Comparison of ENCODE assay signal across 10 cellular contexts in genomic region chr1:1665815-1666251, GRCh38. TPM values are rescaled to one million over a fixed set of nuclear protein-coding genes. Genes with fewer than 3 reads are reported as not detected.
DNase-seq lines count a peak whose midpoint lies in the region; ATAC-seq, FAIRE-seq and TF ChIP-seq lines count a peak whose summit lies in the region.
"Had no signal": no experiment of that assay in that cellular context is flagged by ENCODE, and none has a peak within 500 bp of the region (broad histone marks: within the 10 kb centered on the region; RNA-seq: fewer than 3 reads in every experiment).

No MANE protein-coding gene starts in this region.

- no peaks in the 10 kb centered on the region for H3K9me3 Mint-ChIP-seq in MCF 10A (ENCODE audit: unreplicated experiment)

- no peak overlapping the region for H3K9ac ChIP-seq in kidney (ENCODE audit: low read length in 2 of 2)

- TF ChIP-seq CTCF in MCF 10A (IDR thresholded peaks at IDR 0.05; ENCODE audit: unreplicated experiment) (peak; percentile 39), breast epithelium (IDR thresholded peaks at IDR 0.05) (no peak), kidney (IDR thresholded peaks at IDR 0.05; ENCODE audit: borderline replicate concordance, extremely low read depth, insufficient read depth) (no peak), upper lobe of right lung (IDR thresholded peaks at IDR 0.05) (peak; percentile 52)

- FAIRE-seq in kidney (lab: Jason Lieb, UNC), result no peak

- H3K27me3 ChIP-seq in breast epithelium (no peaks in the 10 kb centered on the region), upper lobe of right lung (no peaks in the 10 kb centered on the region)
- H3K27me3 ChIP-seq: body of pancreas had no signal

- POLR2A ChIA-PET in MCF 10A (lab: Yijun Ruan, JAX), result interaction anchor here (0.8 kb wide), 1 partner anchor 63 kb away, joined by 3 read pairs; no protein-coding TSS in a partner anchor

- H3K4me1 Mint-ChIP-seq in MCF 10A (ENCODE audit: insufficient read depth, unreplicated experiment), result no peaks in the 10 kb centered on the region

- no peak overlapping the region for H3K4me3 ChIP-seq in breast epithelium
- no peak overlapping the region for H3K4me3 ChIP-seq in kidney (ENCODE audit: low read length in 2 of 2)
- H3K4me3 ChIP-seq in upper lobe of right lung, result no peak overlapping the region
- H3K4me3 ChIP-seq: body of pancreas had no signal

- no peak overlapping the region for H3K27ac Mint-ChIP-seq in MCF 10A (ENCODE audit: low read depth, unreplicated experiment)

- H3K27me3 Mint-ChIP-seq in MCF 10A (ENCODE audit: insufficient read depth, unreplicated experiment), result no peaks in the 10 kb centered on the region

- CTCF ChIA-PET in MCF 10A (lab: Yijun Ruan, JAX), result interaction anchor here (0.6 to 1.0 kb wide), 2 partner anchors 16 to 50 kb away, joined by 3 read pairs; no protein-coding TSS in a partner anchor

- ATAC-seq in upper lobe of right lung (peak; percentile 60), GM19455 (IDR thresholded peaks at IDR 0.05; ENCODE audit: unreplicated experiment) (no peak)

- no peak overlapping the region for H3K4me3 Mint-ChIP-seq in MCF 10A (ENCODE audit: unreplicated experiment)

- DNase-seq in MCF 10A (ENCODE audit: unreplicated experiment) (no peak), breast epithelium (ENCODE audit: low spot score in 2 of 2) (no peak), kidney (peak; percentile 64), upper lobe of right lung (peak; percentile 67), glomerular visceral epithelial cell (ENCODE audit: extremely low spot score) (no peak), NCI-H524 treated with DMSO at 0.1 percent for 48 hours (lab: John Stamatoyannopoulos, UW) (no peak)
- DNase-seq in activated CD8-positive, alpha-beta memory T cell treated with anti-CD3 and anti-CD28 coated beads, Interleukin-2, amount 50 U/mL, for 48 hours, result peak; percentile 82
- DNase-seq: DMS79 treated with DMSO at 0.1 percent for 48 hours had no signal

- no peak for TF ChIP-seq POLR2A in breast epithelium (IDR thresholded peaks at IDR 0.05)

- peaks cover 40% of the 10 kb centered on the region for H3K36me3 Mint-ChIP-seq in MCF 10A (ENCODE audit: insufficient read depth, unreplicated experiment)

- intact Hi-C loops in MCF 10A (cut with micrococcal nuclease) (no loop called here), breast epithelium (cut with DNase I; ENCODE audit: low total_unique reads) (no loop called here), kidney (cut with DNase I) (no loop called here), upper lobe of right lung (cut with DNase I) (no loop called here)

- BruUV-seq in MCF 10A (replicated peaks; lab: Mats Ljungman, UMichigan), result no TSS peak

- H3K9me3 ChIP-seq in breast epithelium, result no peaks in the 10 kb centered on the region
- H3K9me3 ChIP-seq in kidney (ENCODE audit: control insufficient read depth in 1 of 2, low read length in 2 of 2), result no peaks in the 10 kb centered on the region
- H3K9me3 ChIP-seq in upper lobe of right lung, result no peaks in the 10 kb centered on the region
- H3K9me3 ChIP-seq: body of pancreas had no signal

- H3K4me1 ChIP-seq in breast epithelium (no peaks in the 10 kb centered on the region), kidney (ENCODE audit: control insufficient read depth in 1 of 2, insufficient read depth in 1 of 2, low read depth in 1 of 2, low read length in 2 of 2) (no peaks in the 10 kb centered on the region), upper lobe of right lung (no peaks in the 10 kb centered on the region)

- H3K27ac ChIP-seq in breast epithelium, result peak overlapping the region in 1 of 2 donors; percentile 15
- H3K27ac ChIP-seq in kidney (ENCODE audit: low read depth in 2 of 2, low read length in 2 of 2), result no peak overlapping the region
- no peak overlapping the region for H3K27ac ChIP-seq in upper lobe of right lung

- H3K36me3 ChIP-seq in breast epithelium, result peaks cover 10% of the 10 kb centered on the region
- peaks cover 6 to 16% of the 10 kb centered on the region in 2 donors for H3K36me3 ChIP-seq in kidney (ENCODE audit: control insufficient read depth in 1 of 2, insufficient read depth in 2 of 2, low read length in 2 of 2)
- H3K36me3 ChIP-seq in upper lobe of right lung, result peaks cover 44% of the 10 kb centered on the region

RNA-seq across cellular contexts. Expression of gene CDK11B, which starts 7.0 kb away (rescaled TPM):
- total RNA-seq in MCF 10A (2022) (32.0 and 32.5 TPM in 2 replicates), breast epithelium (10 to 100 TPM; 17.4 to 30.3 (median 26.2) TPM), kidney (24.0 TPM), upper lobe of right lung (24.8 TPM)
- polyA plus RNA-seq in kidney (ENCODE audit: insufficient read depth, low read depth, low replicate concordance), result 13.9 TPM

RNA-seq across cellular contexts. Expression of gene SLC35E2B, which starts 26.8 kb away (rescaled TPM):
- 35.4 and 38.1 TPM in 2 replicates for total RNA-seq in MCF 10A (2022)
- total RNA-seq in breast epithelium, result 10 to 100 TPM; 37.3 to 96.4 (median 45.6) TPM
- total RNA-seq in kidney, result 50.2 TPM
- polyA plus RNA-seq in kidney (ENCODE audit: insufficient read depth, low read depth, low replicate concordance), result 11.3 TPM
- total RNA-seq in upper lobe of right lung, result 49.8 TPM

RNA-seq across cellular contexts. Expression of gene MMP23B, which starts 33.9 kb away (rescaled TPM):
- total RNA-seq in MCF 10A (2022) (1.4 and 1.7 TPM in 2 replicates), breast epithelium (10 to 100 TPM in 1 of 3 donors, 1 to 10 TPM in 2; 2.7 to 15.5 (median 7.5) TPM), kidney (7.1 TPM), upper lobe of right lung (40.3 TPM)
- polyA plus RNA-seq in kidney (ENCODE audit: insufficient read depth, low read depth, low replicate concordance), result 4.0 TPM

RNA-seq across cellular contexts. Expression of gene MIB2, which starts 50.5 kb away (rescaled TPM):
- total RNA-seq in MCF 10A (2022), result 46.4 and 61.3 TPM in 2 replicates
- total RNA-seq in breast epithelium, result 10 to 100 TPM; 32.0 to 69.5 (median 48.9) TPM
- total RNA-seq in kidney, result 61.6 TPM
- 35.6 TPM for polyA plus RNA-seq in kidney (ENCODE audit: insufficient read depth, low read depth, low replicate concordance)
- 88.7 TPM for total RNA-seq in upper lobe of right lung

RNA-seq across cellular contexts. Expression of gene CDK11A, which starts 58.3 kb away (rescaled TPM):
- total RNA-seq in MCF 10A (2022), result 43.8 and 54.0 TPM in 2 replicates
- total RNA-seq in breast epithelium, result 10 to 100 TPM; 27.8 to 51.8 (median 41.6) TPM
- 37.3 TPM for total RNA-seq in kidney
- polyA plus RNA-seq in kidney (ENCODE audit: insufficient read depth, low read depth, low replicate concordance), result 21.5 TPM
- 51.7 TPM for total RNA-seq in upper lobe of right lung

Comparison
In these comparisons a context has a peak if more than half of its experiments do, and no peak if none do; other contexts are left out.
1. CTCF ChIP-seq: peak in MCF 10A (single experiment) and upper lobe of right lung (single experiment); none in breast epithelium (0 of 3) and kidney (single experiment).
2. DNase-seq: peak in activated CD8-positive, alpha-beta memory T cell treated with anti-CD3 and anti-CD28 coated beads, Interleukin-2, amount 50 U/mL, for 48 hours (single experiment), kidney (single experiment) and upper lobe of right lung (single experiment); none in MCF 10A (single experiment), breast epithelium (0 of 2), glomerular visceral epithelial cell (single experiment) and NCI-H524 treated with DMSO at 0.1 percent for 48 hours (single experiment).